Comparison of ENCODE assay signal across 8 cellular contexts in the genomic region with DNA sequence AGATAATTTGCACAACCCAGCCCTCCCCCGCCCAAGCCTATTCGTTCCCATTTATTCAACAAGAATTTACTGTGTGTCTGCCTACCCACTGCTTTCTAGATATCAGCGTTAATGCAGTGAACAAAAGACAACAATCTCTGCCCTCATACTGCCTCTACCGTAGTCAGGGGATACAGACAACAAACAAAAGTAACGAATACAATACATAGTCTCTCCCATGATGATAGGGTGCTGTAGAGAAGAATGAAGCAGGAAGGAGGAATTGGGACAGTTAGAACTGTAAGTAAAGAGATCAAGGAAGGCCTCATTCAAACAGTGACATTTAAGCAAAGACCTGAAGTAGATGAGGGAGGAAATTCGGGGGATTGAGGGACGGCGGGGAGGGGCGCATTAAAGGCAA. TPM values are rescaled to one million over a fixed set of nuclear protein-coding genes. Genes with fewer than 3 reads are reported as not detected.
DNase-seq lines count a peak whose midpoint lies in the region; ATAC-seq and TF ChIP-seq lines count a peak whose summit lies in the region.

No MANE protein-coding gene starts in this region.

- intact Hi-C loops in upper lobe of right lung (cut with DNase I), result no loop called here

- H3K36me3 ChIP-seq in BE2C (peaks cover 18% of the 10 kb centered on the region), upper lobe of right lung (peaks cover 53% of the 10 kb centered on the region)

- H3K4me1 ChIP-seq in BE2C (no peaks in the 10 kb centered on the region), upper lobe of right lung (peaks cover 21% of the 10 kb centered on the region)

- H3K27ac ChIP-seq in upper lobe of right lung, result no peak overlapping the region

- H3K9me3 ChIP-seq in BE2C (no peaks in the 10 kb centered on the region), upper lobe of right lung (no peaks in the 10 kb centered on the region)

- DNase-seq in BE2C, result no peak
- DNase-seq in HT1080 (ENCODE audit: low read depth), result peak; percentile 2
- no peak for DNase-seq in activated CD8-positive, alpha-beta T cell treated with anti-CD3 and anti-CD28 coated beads, Interleukin-2, amount 10 ng/mL, durations not matched to agents 7 days and 5 days
- DNase-seq in kidney tubule cell (ENCODE audit: low spot score), result peak; percentile 9
- DNase-seq in upper lobe of right lung, result no peak
- DNase-seq in activated gamma-delta T cell treated with Interleukin-2 at 50 U/mL for 16 hours, result no peak
- no peak for DNase-seq in NCI-H1048 (lab: John Stamatoyannopoulos, UW)

- H3K4me1 Mint-ChIP-seq in activated CD8-positive, alpha-beta T cell treated with anti-CD3 and anti-CD28 coated beads, Interleukin-2, amount 10 ng/mL, durations not matched to agents 7 days and 5 days (ENCODE audit: low read depth), result peaks cover 24% of the 10 kb centered on the region

- no peaks in the 10 kb centered on the region for H3K27me3 Mint-ChIP-seq in activated CD8-positive, alpha-beta T cell treated with anti-CD3 and anti-CD28 coated beads, Interleukin-2, amount 10 ng/mL, durations not matched to agents 7 days and 5 days (ENCODE audit: low read depth)

- peaks cover 41% of the 10 kb centered on the region for H3K36me3 Mint-ChIP-seq in activated CD8-positive, alpha-beta T cell treated with anti-CD3 and anti-CD28 coated beads, Interleukin-2, amount 10 ng/mL, durations not matched to agents 7 days and 5 days (ENCODE audit: low read depth)

- TF ChIP-seq CTCF in BE2C (IDR thresholded peaks at IDR 0.05; ENCODE audit: low read depth, low read length) (no peak), upper lobe of right lung (IDR thresholded peaks at IDR 0.05) (no peak)

- no peak for ATAC-seq in activated CD8-positive, alpha-beta T cell treated with anti-CD3 and anti-CD28 coated beads, Interleukin-2, amount 10 ng/mL, durations not matched to agents 7 days and 5 days
- ATAC-seq in upper lobe of right lung, result no peak
- no peak for ATAC-seq in HG02571 (IDR thresholded peaks at IDR 0.05; ENCODE audit: unreplicated experiment)

- H3K27ac Mint-ChIP-seq in activated CD8-positive, alpha-beta T cell treated with anti-CD3 and anti-CD28 coated beads, Interleukin-2, amount 10 ng/mL, durations not matched to agents 7 days and 5 days, result peak overlapping the region; percentile 3

- CTCF ChIA-PET in activated CD8-positive, alpha-beta T cell treated with anti-CD3 and anti-CD28 coated beads, Interleukin-2, amount 10 ng/mL, durations not matched to agents 7 days and 5 days (lab: Charles Lee), result interaction anchor here (1.3 to 2.6 kb wide), 3 partner anchors 15 to 31 kb away, joined by 3 to 13 read pairs (median 9); no protein-coding TSS in a partner anchor

- H3K4me3 Mint-ChIP-seq in activated CD8-positive, alpha-beta T cell treated with anti-CD3 and anti-CD28 coated beads, Interleukin-2, amount 10 ng/mL, durations not matched to agents 7 days and 5 days, result peak overlapping the region; percentile 100

- no peaks in the 10 kb centered on the region for H3K27me3 ChIP-seq in BE2C
- H3K27me3 ChIP-seq in upper lobe of right lung, result no peaks in the 10 kb centered on the region

- H3K4me3 ChIP-seq in BE2C (ENCODE audit: low read depth, low read length) (peak overlapping the region; percentile 89; the same call in 1 of the 2 replicates), upper lobe of right lung (no peak overlapping the region)

- no peaks in the 10 kb centered on the region for H3K9me3 Mint-ChIP-seq in activated CD8-positive, alpha-beta T cell treated with anti-CD3 and anti-CD28 coated beads, Interleukin-2, amount 10 ng/mL, durations not matched to agents 7 days and 5 days (ENCODE audit: insufficient read depth)

- POLR2A ChIA-PET in activated CD8-positive, alpha-beta T cell treated with anti-CD3 and anti-CD28 coated beads, Interleukin-2, amount 10 ng/mL, durations not matched to agents 7 days and 5 days (lab: Charles Lee), result no interaction called here

RNA-seq across cellular contexts. Expression of a gene that starts 1.7 kb away (rescaled TPM):
- polyA plus RNA-seq in BE2C (2012; ENCODE audit: insufficient read depth, insufficient read length, low read depth), result 19.2 TPM
- 38.8 and 44.5 TPM in 2 replicates for total RNA-seq in HT1080 (2014; rRNA removed; shearing (Covaris generic))
- 29.8 and 33.2 TPM in 2 replicates for polyA plus RNA-seq in HT1080 (2015; cell fraction: cytosol; rRNA removed)
- polyA plus RNA-seq in HT1080 (2015; cell fraction: nucleus; rRNA removed), result 85.1 and 88.4 TPM in 2 replicates
- 10 to 100 TPM; 24.2 to 29.2 TPM for total RNA-seq in activated CD8-positive, alpha-beta T cell treated with anti-CD3 and anti-CD28 coated beads, Interleukin-2, amount 10 ng/mL, durations not matched to agents 7 days and 5 days
- total RNA-seq in upper lobe of right lung, result 16.8 TPM

RNA-seq across cellular contexts. Expression of a gene that starts 1.8 kb away (rescaled TPM):
- polyA plus RNA-seq in BE2C (2012; ENCODE audit: insufficient read depth, insufficient read length, low read depth), result 87.0 TPM
- 95.9 and 96.6 TPM in 2 replicates for total RNA-seq in HT1080 (2014; rRNA removed; shearing (Covaris generic))
- polyA plus RNA-seq in HT1080 (2015; cell fraction: cytosol; rRNA removed), result 123 and 143 TPM in 2 replicates
- 59.6 and 69.1 TPM in 2 replicates for polyA plus RNA-seq in HT1080 (2015; cell fraction: nucleus; rRNA removed)
- 100 to 1,000 TPM; 107 to 116 TPM for total RNA-seq in activated CD8-positive, alpha-beta T cell treated with anti-CD3 and anti-CD28 coated beads, Interleukin-2, amount 10 ng/mL, durations not matched to agents 7 days and 5 days
- 50.8 TPM for total RNA-seq in upper lobe of right lung

Comparison
In these comparisons a context has a peak if more than half of its experiments do, and no peak if none do; other contexts are left out.
1. DNase-seq: peak in HT1080 (single experiment) and kidney tubule cell (single experiment); none in BE2C (single experiment), activated CD8-positive, alpha-beta T cell treated with anti-CD3 and anti-CD28 coated beads, Interleukin-2, amount 10 ng/mL, durations not matched to agents 7 days and 5 days (single experiment), upper lobe of right lung (single experiment), activated gamma-delta T cell treated with Interleukin-2 at 50 U/mL for 16 hours (single experiment) and NCI-H1048 (single experiment).